ENCODE assay signal across 25 cellular contexts in genomic region chr16:84104231-84104630, GRCh38. TPM values are rescaled to one million over a fixed set of nuclear protein-coding genes. Genes with fewer than 3 reads are reported as not detected.
DNase-seq lines count a peak whose midpoint lies in the region; ATAC-seq and TF ChIP-seq lines count a peak whose summit lies in the region.
"Had no signal": no experiment of that assay in that cellular context is flagged by ENCODE, and none has a peak within 500 bp of the region (broad histone marks: within the 10 kb centered on the region; RNA-seq: fewer than 3 reads in every experiment).

No MANE protein-coding gene starts in this region.

- dilution Hi-C loops in mammary epithelial cell (cut with HindIII; ENCODE audit: low sequenced_read_pairs): no loop called here

- H2AFZ ChIP-seq in mammary epithelial cell (ENCODE audit: low read depth, low read length) (no peak overlapping the region), PC-3 (ENCODE audit: low read length) (no peak overlapping the region)
- H2AFZ ChIP-seq: GM23338 had no signal

- peaks cover 14% of the 10 kb centered on the region for H3K4me1 ChIP-seq in mammary epithelial cell (ENCODE audit: insufficient read depth, low read length)
- peaks cover 18% of the 10 kb centered on the region for H3K4me1 ChIP-seq in PC-3 (ENCODE audit: insufficient read depth, low read length)
- no peaks in the 10 kb centered on the region for H3K4me1 ChIP-seq in A673 (ENCODE audit: insufficient read depth, low read length, poor library complexity, severe bottlenecking)
- H3K4me1 ChIP-seq in Caco-2: no peaks in the 10 kb centered on the region
- H3K4me1 ChIP-seq: BE2C, HAP-1 had no signal

- H3K4me3 ChIP-seq in mammary epithelial cell (replicated peaks in 1 of 3; ENCODE audit: insufficient read depth in 1 of 3, low read depth in 2 of 3, low read length in 3 of 3): no peak overlapping the region
- H3K4me3 ChIP-seq in PC-3 (ENCODE audit: low read length): no peak overlapping the region
- H3K4me3 ChIP-seq in A673 (ENCODE audit: low read depth, low read length, poor library complexity, severe bottlenecking): no peak overlapping the region
- no peak overlapping the region for H3K4me3 ChIP-seq in Caco-2 (ENCODE audit: low read depth, low read length)
- H3K4me3 ChIP-seq: A549, GM23338, HAP-1, SJSA1 had no signal

- H3K9ac ChIP-seq in mammary epithelial cell (ENCODE audit: insufficient read depth, low read length) (no peak overlapping the region), PC-3 (ENCODE audit: low read length) (no peak overlapping the region)

- no peak overlapping the region for H3K27ac ChIP-seq in mammary epithelial cell (ENCODE audit: insufficient read depth, low read depth, low read length)
- H3K27ac ChIP-seq in PC-3 (ENCODE audit: low read length): no peak overlapping the region
- H3K27ac ChIP-seq in A673 (ENCODE audit: low read depth, low read length, poor library complexity, severe bottlenecking): no peak overlapping the region
- H3K27ac ChIP-seq: A549, SJSA1 had no signal

- H3K36me3 ChIP-seq in mammary epithelial cell (ENCODE audit: insufficient read depth, low read length) (peaks cover 2% of the 10 kb centered on the region), PC-3 (ENCODE audit: low read depth, low read length) (no peaks in the 10 kb centered on the region), A673 (ENCODE audit: insufficient read depth, low read length, poor library complexity, severe bottlenecking) (peaks cover 4% of the 10 kb centered on the region), Caco-2 (ENCODE audit: control insufficient read depth, insufficient read depth, low read length) (peaks cover 3% of the 10 kb centered on the region; the same call in 1 of the 2 replicates)
- H3K36me3 ChIP-seq: BE2C had no signal

- H3K79me2 ChIP-seq in mammary epithelial cell (ENCODE audit: insufficient read depth, low read length): peaks cover 84% of the 10 kb centered on the region
- peaks cover 72% of the 10 kb centered on the region for H3K79me2 ChIP-seq in PC-3 (ENCODE audit: low read length)

- BruUV-seq in MCF 10A (replicated peaks; lab: Mats Ljungman, UMichigan) (no TSS peak), mammary epithelial cell (replicated peaks; lab: Mats Ljungman, UMichigan) (no TSS peak), PC-3 (replicated peaks; lab: Mats Ljungman, UMichigan) (no TSS peak), A673 (replicated peaks; lab: Mats Ljungman, UMichigan) (no TSS peak), Caco-2 (replicated peaks; lab: Mats Ljungman, UMichigan) (no TSS peak)

- in situ Hi-C loops in mammary epithelial cell (cut with MboI; ENCODE audit: low sequenced_read_pairs in 2 of 2): no loop called here

- no peak overlapping the region for H3K4me2 ChIP-seq in mammary epithelial cell (ENCODE audit: insufficient read depth, low read depth, low read length)
- no peak overlapping the region for H3K4me2 ChIP-seq in PC-3 (ENCODE audit: low read length)
- H3K4me2 ChIP-seq: GM23338 had no signal

- H3K27ac Mint-ChIP-seq in MCF 10A (ENCODE audit: low read depth, unreplicated experiment) (peak overlapping the region; percentile 7), osteocyte (ENCODE audit: unreplicated experiment) (no peak overlapping the region), Caco-2 (ENCODE audit: unreplicated experiment) (no peak overlapping the region)
- H3K27ac Mint-ChIP-seq: GM23338 had no signal

- intact Hi-C loops in MCF 10A (cut with micrococcal nuclease): no loop called here
- intact Hi-C loops in mammary epithelial cell (cut with micrococcal nuclease): no loop called here
- intact Hi-C loops in PC-3 (cut with micrococcal nuclease): no loop called here
- intact Hi-C loops in A673 (cut with micrococcal nuclease; ENCODE audit: unreplicated experiment): no loop called here
- intact Hi-C loops in Caco-2 (cut with micrococcal nuclease; ENCODE audit: unreplicated experiment): no loop called here

- H3K27me3 Mint-ChIP-seq in MCF 10A (ENCODE audit: insufficient read depth, unreplicated experiment) (no peaks in the 10 kb centered on the region), osteocyte (ENCODE audit: unreplicated experiment) (no peaks in the 10 kb centered on the region), Caco-2 (ENCODE audit: insufficient read depth, unreplicated experiment) (no peaks in the 10 kb centered on the region)
- H3K27me3 Mint-ChIP-seq: CD4-positive, CD25-positive, alpha-beta regulatory T cell had no signal

- peaks cover 46% of the 10 kb centered on the region for H3K36me3 Mint-ChIP-seq in MCF 10A (ENCODE audit: insufficient read depth, unreplicated experiment)
- peaks cover 12% of the 10 kb centered on the region for H3K36me3 Mint-ChIP-seq in osteocyte (ENCODE audit: unreplicated experiment)
- peaks cover 38% of the 10 kb centered on the region for H3K36me3 Mint-ChIP-seq in Caco-2 (ENCODE audit: insufficient read depth, unreplicated experiment)

- DNase-seq in MCF 10A (ENCODE audit: unreplicated experiment): no peak
- DNase-seq in mammary epithelial cell: no peak
- no peak for DNase-seq in PC-3
- peak; percentile 32 for DNase-seq in osteocyte (ENCODE audit: extremely low spot score, unreplicated experiment)
- DNase-seq in activated CD4-positive, alpha-beta T cell treated with anti-CD3 and anti-CD28 coated beads for 1 hour: no peak
- DNase-seq in A673 (ENCODE audit: low spot score): no peak
- DNase-seq in Caco-2: no peak
- DNase-seq: BE2C, DMS 273 treated with DMSO at 0.1 percent for 48 hours, DMS79 treated with DMSO at 0.1 percent for 48 hours, KBM-7, NCI-H1105, NCI-H146, NCI-H2081 treated with DMSO at 0.1 percent for 48 hours, NCI-H2171 treated with DMSO at 0.1 percent for 48 hours, NCI-H446, NCI-H526 had no signal

- no peak overlapping the region for H3K4me3 Mint-ChIP-seq in MCF 10A (ENCODE audit: unreplicated experiment)
- no peak overlapping the region for H3K4me3 Mint-ChIP-seq in osteocyte (ENCODE audit: unreplicated experiment)
- H3K4me3 Mint-ChIP-seq in Caco-2 (ENCODE audit: unreplicated experiment): no peak overlapping the region
- H3K4me3 Mint-ChIP-seq: CD4-positive, CD25-positive, alpha-beta regulatory T cell; GM23338 had no signal

- TF ChIP-seq CTCF in MCF 10A (IDR thresholded peaks at IDR 0.05; ENCODE audit: unreplicated experiment) (no peak), mammary epithelial cell (conservative IDR thresholded peaks at IDR 0.05 in 1 of 2, IDR thresholded peaks at IDR 0.05 in 1 of 2; ENCODE audit: extremely low read depth in 1 of 2, insufficient read depth in 1 of 2, low read depth in 1 of 2, low read length in 2 of 2) (no peak), PC-3 (conservative IDR thresholded peaks at IDR 0.05; ENCODE audit: low read depth, low read length) (no peak), osteocyte (IDR thresholded peaks at IDR 0.05) (no peak), A673 (conservative IDR thresholded peaks at IDR 0.05; ENCODE audit: low read depth, low read length) (no peak), Caco-2 (IDR thresholded peaks at IDR 0.05; ENCODE audit: insufficient read depth in 1 of 2, low read depth in 1 of 2, low read length in 1 of 2, severe bottlenecking in 1 of 2, unreplicated experiment in 1 of 2) (no peak)

- peaks cover 17% of the 10 kb centered on the region for H3K4me1 Mint-ChIP-seq in MCF 10A (ENCODE audit: insufficient read depth, unreplicated experiment)
- H3K4me1 Mint-ChIP-seq in osteocyte (ENCODE audit: unreplicated experiment): peaks cover 26% of the 10 kb centered on the region
- H3K4me1 Mint-ChIP-seq in Caco-2 (ENCODE audit: low read depth, unreplicated experiment): no peaks in the 10 kb centered on the region

- CTCF ChIA-PET in MCF 10A (lab: Yijun Ruan, JAX): interaction anchor here (1.3 to 3.8 kb wide), 3 partner anchors 9 to 19 kb away, joined by 4 to 18 read pairs (median 7); partner anchors contain the start of gene MBTPS1
- CTCF ChIA-PET in mammary epithelial cell (lab: Charles Lee; ENCODE audit: low non-redundant PET): no interaction called here
- CTCF ChIA-PET in PC-3 (lab: Charles Lee): no interaction called here
- CTCF ChIA-PET in A673 (lab: Charles Lee): interaction anchor here (1.0 kb wide), 1 partner anchor 83 kb away, joined by 3 read pairs; no protein-coding TSS in a partner anchor
- CTCF ChIA-PET in Caco-2 (lab: Charles Lee): no interaction called here

- H3K9me3 ChIP-seq in mammary epithelial cell (replicated peaks; ENCODE audit: insufficient read depth, low read length): no peaks in the 10 kb centered on the region
- H3K9me3 ChIP-seq in PC-3 (ENCODE audit: low read length): no peaks in the 10 kb centered on the region
- no peaks in the 10 kb centered on the region for H3K9me3 ChIP-seq in A673 (ENCODE audit: low read depth, low read length, poor library complexity, severe bottlenecking)
- H3K9me3 ChIP-seq in Caco-2: no peaks in the 10 kb centered on the region
- H3K9me3 ChIP-seq: A549, BE2C, HAP-1, SJSA1 had no signal

- H3K9me3 Mint-ChIP-seq in MCF 10A (ENCODE audit: unreplicated experiment) (no peaks in the 10 kb centered on the region), osteocyte (ENCODE audit: unreplicated experiment) (no peaks in the 10 kb centered on the region), Caco-2 (ENCODE audit: unreplicated experiment) (no peaks in the 10 kb centered on the region)
- H3K9me3 Mint-ChIP-seq: CD4-positive, CD25-positive, alpha-beta regulatory T cell; GM23338 had no signal

- H3F3A ChIP-seq in PC-3 (ENCODE audit: low read length, unreplicated experiment): no peaks in the 10 kb centered on the region

- no peaks in the 10 kb centered on the region for H3K27me3 ChIP-seq in mammary epithelial cell (ENCODE audit: insufficient read depth, low read length)
- H3K27me3 ChIP-seq in PC-3 (ENCODE audit: low read length): no peaks in the 10 kb centered on the region
- no peaks in the 10 kb centered on the region for H3K27me3 ChIP-seq in A673 (replicated peaks; ENCODE audit: insufficient read depth, low read depth, low read length, poor library complexity)
- no peaks in the 10 kb centered on the region for H3K27me3 ChIP-seq in Caco-2 (replicated peaks; ENCODE audit: control insufficient read depth, insufficient read depth, low read length)
- H3K27me3 ChIP-seq: BE2C, SJSA1 had no signal

- H3K9me2 ChIP-seq in PC-3 (replicated peaks; ENCODE audit: low read length): no peaks in the 10 kb centered on the region

- 91% methylated on average over 3 of the region's 3 CpGs for WGBS in mammary epithelial cell (ENCODE audit: low coverage, missing lambda C conversion rate)

- peaks cover 2% of the 10 kb centered on the region for H4K20me1 ChIP-seq in mammary epithelial cell (ENCODE audit: insufficient read depth, low read length)
- H4K20me1 ChIP-seq in PC-3 (ENCODE audit: low read length): peaks cover 2% of the 10 kb centered on the region; the same call in 1 of the 2 replicates

- POLR2A ChIA-PET in MCF 10A (lab: Yijun Ruan, JAX): interaction anchor here (1.6 to 9.5 kb wide), 2 partner anchors 12 to 83 kb away, joined by 3 to 120 read pairs; partner anchors contain the start of genes MBTPS1 and TAF1C
- POLR2A ChIA-PET in PC-3 (lab: Charles Lee; ENCODE audit: unreplicated experiment): no interaction called here
- POLR2A ChIA-PET in A673 (lab: Charles Lee; ENCODE audit: low non-redundant PET): no interaction called here
- POLR2A ChIA-PET in Caco-2 (lab: Charles Lee): no interaction called here

- peak; percentile 28; the same call in 1 of the 2 replicates for ATAC-seq in PC-3
- ATAC-seq: A549, GM23338, Right ventricle myocardium inferior had no signal

RNA-seq across cellular contexts. Expression of gene MBTPS1, which starts 12.5 kb away (rescaled TPM):
- total RNA-seq in MCF 10A (2022): 63.6 and 75.1 TPM in 2 replicates
- 100 to 1,000 TPM in 1 of 2 donors, 10 to 100 TPM in 1; 65.0 to 101 TPM for total RNA-seq in mammary epithelial cell
- polyA plus RNA-seq in mammary epithelial cell: 48.8 TPM
- polyA minus RNA-seq in mammary epithelial cell: 146 TPM
- total RNA-seq in PC-3 (2014; rRNA removed): 56.1 and 56.6 TPM in 2 replicates
- total RNA-seq in osteocyte: 130 and 136 TPM in 2 replicates
- 76.9 and 82.0 TPM in 2 replicates for total RNA-seq in A673 (2021)
- 93.2 and 96.4 TPM in 2 replicates for total RNA-seq in Caco-2 (2022)

RNA-seq across cellular contexts. Expression of gene HSDL1, which starts 40.7 kb away (rescaled TPM):
- total RNA-seq in MCF 10A (2022) (13.3 and 20.9 TPM in 2 replicates), mammary epithelial cell (10 to 100 TPM; 14.5 to 15.5 TPM), PC-3 (2014; rRNA removed) (9.7 and 13.3 TPM in 2 replicates), osteocyte (18.0 and 20.7 TPM in 2 replicates), A673 (2021) (45.6 and 46.7 TPM in 2 replicates), Caco-2 (2022) (21.0 and 23.7 TPM in 2 replicates)
- 10.5 TPM for polyA plus RNA-seq in mammary epithelial cell
- 28.5 TPM for polyA minus RNA-seq in mammary epithelial cell

RNA-seq across cellular contexts. Expression of gene DNAAF1, which starts 40.9 kb away (rescaled TPM):
- total RNA-seq in MCF 10A (2022): not detected in 2 replicates
- under 1 TPM; 0.16 to 0.17 TPM for total RNA-seq in mammary epithelial cell
- not detected for polyA plus RNA-seq in mammary epithelial cell
- polyA minus RNA-seq in mammary epithelial cell: not detected
- total RNA-seq in PC-3 (2014; rRNA removed): not detected in 2 replicates
- not detected in 2 replicates for total RNA-seq in osteocyte
- total RNA-seq in A673 (2021): not detected in 2 replicates
- 0.07 TPM in 1 of 2 replicates, not detected in the other for total RNA-seq in Caco-2 (2022)
- total RNA-seq: G401, HT1080, Right ventricle myocardium inferior, SJSA1 had no signal

Comparison
In these comparisons a context has a peak if more than half of its experiments do, and no peak if none do; other contexts are left out.
1. CTCF ChIA-PET loops: an anchor here in MCF 10A (1.3 to 3.8 kb wide) and A673 (1.0 kb wide); none called in mammary epithelial cell, PC-3 and Caco-2.